ENCODE assay signal across 12 cellular contexts in genomic region chr16:88069397-88070168, GRCh38.
DNase-seq lines count a peak whose midpoint lies in the region; ATAC-seq and TF ChIP-seq lines count a peak whose summit lies in the region.
"Had no signal": no experiment of that assay in that cellular context is flagged by ENCODE, and none has a peak within 500 bp of the region (broad histone marks: within the 10 kb centered on the region; RNA-seq: fewer than 3 reads in every experiment).

No MANE protein-coding gene starts in this region.

- no peak overlapping the region for H3K4me3 ChIP-seq in right cardiac atrium (ENCODE audit: low read length)
- H3K4me3 ChIP-seq in transverse colon: no peak overlapping the region

- H3K9me3 ChIP-seq in right cardiac atrium (ENCODE audit: control insufficient read depth, low read length) (no peaks in the 10 kb centered on the region), transverse colon (no peaks in the 10 kb centered on the region)

- TF ChIP-seq POLR2A in transverse colon (IDR thresholded peaks at IDR 0.05): no peak

- H3K27ac ChIP-seq in right cardiac atrium (ENCODE audit: low read length) (no peak overlapping the region), transverse colon (peak overlapping the region in 1 of 4 donors; percentile 61)
- H3K27ac ChIP-seq: HL-60 had no signal

- intact Hi-C loops in right cardiac atrium (cut with DNase I) (no loop called here), cardiac septum (cut with DNase I) (no loop called here), transverse colon (cut with DNase I; ENCODE audit: low total_unique reads) (no loop called here)

- TF ChIP-seq CTCF in transverse colon (IDR thresholded peaks at IDR 0.05): no peak

- TF ChIP-seq EP300 in transverse colon (IDR thresholded peaks at IDR 0.05; ENCODE audit: low read depth): no peak

- 84% methylated on average over 25 of the region's 25 CpGs for WGBS in right cardiac atrium
- 75 to 79% methylated on average over 17 to 25 of the region's 25 CpGs for WGBS in transverse colon (ENCODE audit: low coverage in 1 of 2), 2 donors

- ATAC-seq in right cardiac atrium: no peak
- ATAC-seq in HG02642 (IDR thresholded peaks at IDR 0.05; ENCODE audit: poor library complexity, unreplicated experiment): peak; percentile 88
- ATAC-seq: Panc1 had no signal

- H3K36me3 ChIP-seq in transverse colon: peaks cover 0 to 17% (median 0%) of the 10 kb centered on the region in 4 donors

- in situ Hi-C loops in transverse colon (cut with MboI; ENCODE audit: low pct_ligation_motif_present in 1 of 4, low pct_unique_long_range_greater_than_20kb in 1 of 4, low sequenced_read_pairs in 3 of 4): no loop called here

- DNase-seq in right cardiac atrium (peak; percentile 8 to 23 (median 22)), cardiac septum (ENCODE audit: low spot score) (no peak), NAMALWA (ENCODE audit: low spot score) (peak; percentile 97), transverse colon (peak; percentile 83), HuH-7.5 (ENCODE audit: low spot score) (no peak), DMS 273 treated with DMSO at 0.1 percent for 48 hours (lab: John Stamatoyannopoulos, UW) (no peak)
- no peak for DNase-seq in activated CD4-positive, alpha-beta T cell treated with anti-CD3 and anti-CD28 coated beads, Interleukin-2, amount 50 U/mL, for 48 hours
- DNase-seq: ACHN; stimulated activated CD4-positive, alpha-beta T cell treated with anti-CD3 and anti-CD28 coated beads, Interleukin-4, amount 100 ng/mL, for 1 hour had no signal

- no peaks in the 10 kb centered on the region for H3K27me3 ChIP-seq in right cardiac atrium (ENCODE audit: control insufficient read depth, insufficient read depth)
- H3K27me3 ChIP-seq in transverse colon: no peaks in the 10 kb centered on the region

- H3K4me1 ChIP-seq in right cardiac atrium (ENCODE audit: control insufficient read depth, insufficient read depth, low read length) (no peaks in the 10 kb centered on the region), transverse colon (no peaks in the 10 kb centered on the region)

Comparison
In these comparisons a context has a peak if more than half of its experiments do, and no peak if none do; other contexts are left out.
1. DNase-seq: peak in right cardiac atrium (3 of 3), NAMALWA (single experiment) and transverse colon (single experiment); none in cardiac septum (single experiment), HuH-7.5 (single experiment), DMS 273 treated with DMSO at 0.1 percent for 48 hours (single experiment) and activated CD4-positive, alpha-beta T cell treated with anti-CD3 and anti-CD28 coated beads, Interleukin-2, amount 50 U/mL, for 48 hours (0 of 2).